Comparison of ENCODE assay signal across 27 cellular contexts in genomic region chr1:62327360-62328051, GRCh38. TPM values are rescaled to one million over a fixed set of nuclear protein-coding genes. Genes with fewer than 3 reads are reported as not detected.
DNase-seq lines count a peak whose midpoint lies in the region; ATAC-seq and TF ChIP-seq lines count a peak whose summit lies in the region.
"Had no signal": no experiment of that assay in that cellular context is flagged by ENCODE, and none has a peak within 500 bp of the region (broad histone marks: within the 10 kb centered on the region; RNA-seq: fewer than 3 reads in every experiment).

No MANE protein-coding gene starts in this region.

- DNase-seq in NCI-H748 (lab: John Stamatoyannopoulos, UW; ENCODE audit: unreplicated experiment), result peak; percentile 21
- no peak for DNase-seq in NCI-H748 treated with DMSO at 0.1 percent for 48 hours (lab: John Stamatoyannopoulos, UW)
- peak; percentile 82 for DNase-seq in endodermal cell
- DNase-seq in myocyte (ENCODE audit: low read depth), result peak; percentile 9
- DNase-seq in upper lobe of right lung, result no peak
- no peak for DNase-seq in endothelial cell (ENCODE audit: low spot score)
- no peak for DNase-seq in mesenteric fat pad (ENCODE audit: low spot score)
- DNase-seq: activated CD4-positive, alpha-beta T cell treated with anti-CD3 and anti-CD28 coated beads, Interleukin-2, amount 10 ng/mL, durations not matched to agents 7 days and 5 days; activated CD8-positive, alpha-beta memory T cell treated with anti-CD3 and anti-CD28 coated beads, Interleukin-2, amount 10 ng/mL, durations not matched to agents 7 days and 5 days; CD8-positive, alpha-beta T cell; effector CD4-positive, alpha-beta T cell; foreskin keratinocyte; GDM1; MV-4-11; naive thymus-derived CD8-positive, alpha-beta T cell; NCI-H1930; NCI-H226; Right ventricle myocardium superior; stimulated activated CD4-positive, alpha-beta T cell treated with anti-CD3 and anti-CD28 coated beads, Interleukin-2, amount 100 ng/mL, for 24 hours; T-helper 17 cell had no signal

- no peaks in the 10 kb centered on the region for H3K36me3 ChIP-seq in endodermal cell (ENCODE audit: control insufficient read depth, insufficient read depth, low read length)
- no peaks in the 10 kb centered on the region for H3K36me3 ChIP-seq in upper lobe of right lung

- H3K27me3 ChIP-seq in endodermal cell (ENCODE audit: control insufficient read depth, insufficient read depth, low read length, poor library complexity, severe bottlenecking), result no peaks in the 10 kb centered on the region
- no peaks in the 10 kb centered on the region for H3K27me3 ChIP-seq in upper lobe of right lung
- H3K27me3 ChIP-seq: foreskin keratinocyte had no signal

- no peak overlapping the region for H3K27ac ChIP-seq in endodermal cell (ENCODE audit: low read depth, low read length)
- H3K27ac ChIP-seq in upper lobe of right lung, result no peak overlapping the region
- H3K27ac ChIP-seq: 22Rv1, foreskin keratinocyte, skin epidermis had no signal

- peaks cover 6% of the 10 kb centered on the region for H3K9me3 Mint-ChIP-seq in endodermal cell
- H3K9me3 Mint-ChIP-seq in endothelial cell (ENCODE audit: unreplicated experiment), result no peaks in the 10 kb centered on the region
- H3K9me3 Mint-ChIP-seq: activated CD4-positive, alpha-beta T cell treated with anti-CD3 and anti-CD28 coated beads, Interleukin-2, amount 10 ng/mL, durations not matched to agents 7 days and 5 days; activated T-helper 17 cell treated with anti-CD3 and anti-CD28 coated beads, Interleukin-2, amount 50 U/mL, for 72 hours; CD8-positive, alpha-beta T cell; naive thymus-derived CD8-positive, alpha-beta T cell; stimulated activated memory B cell treated with anti-CD40 and anti-IgM and Interleukin-4, amounts not matched to agents 10 μg/mL and 1 μg/mL and 100 μg/mL, for 72 hours had no signal

- no peak for TF ChIP-seq CTCF in endodermal cell (conservative IDR thresholded peaks at IDR 0.05)
- no peak for TF ChIP-seq CTCF in upper lobe of right lung (IDR thresholded peaks at IDR 0.05)
- TF ChIP-seq CTCF in endothelial cell (IDR thresholded peaks at IDR 0.05; ENCODE audit: unreplicated experiment), result no peak

- 83 to 84% methylated on average over 11 to 22 of the region's 22 CpGs for WGBS in endodermal cell (ENCODE audit: insufficient coverage in 1 of 2, insufficient read length in 1 of 2), 2 experiments

- intact Hi-C loops in upper lobe of right lung (cut with DNase I), result no loop called here

- no peak overlapping the region for H3K9ac ChIP-seq in endodermal cell (ENCODE audit: extremely low read depth, low read length, poor library complexity, severe bottlenecking)

- H3K4me3 Mint-ChIP-seq in endodermal cell (peak overlapping the region; percentile 31), endothelial cell (ENCODE audit: unreplicated experiment) (no peak overlapping the region)
- H3K4me3 Mint-ChIP-seq: activated CD4-positive, alpha-beta T cell treated with anti-CD3 and anti-CD28 coated beads, Interleukin-2, amount 10 ng/mL, durations not matched to agents 7 days and 5 days; activated CD8-positive, alpha-beta memory T cell treated with anti-CD3 and anti-CD28 coated beads, Interleukin-2, amount 10 ng/mL, durations not matched to agents 7 days and 5 days; activated T-helper 17 cell treated with anti-CD3 and anti-CD28 coated beads, Interleukin-2, amount 50 U/mL, for 72 hours; CD8-positive, alpha-beta T cell; naive thymus-derived CD8-positive, alpha-beta T cell; stimulated activated memory B cell treated with anti-CD40 and anti-IgM and Interleukin-4, amounts not matched to agents 10 μg/mL and 1 μg/mL and 100 μg/mL, for 72 hours; T-helper 17 cell had no signal

- H3K4me1 ChIP-seq in endodermal cell (ENCODE audit: control insufficient read depth, insufficient read depth, low read length), result no peaks in the 10 kb centered on the region
- H3K4me1 ChIP-seq in upper lobe of right lung, result no peaks in the 10 kb centered on the region

- H3K27ac Mint-ChIP-seq in endodermal cell, result no peak overlapping the region
- no peak overlapping the region for H3K27ac Mint-ChIP-seq in endothelial cell (ENCODE audit: unreplicated experiment)
- H3K27ac Mint-ChIP-seq: activated CD4-positive, alpha-beta T cell treated with anti-CD3 and anti-CD28 coated beads, Interleukin-2, amount 10 ng/mL, durations not matched to agents 7 days and 5 days; activated CD8-positive, alpha-beta memory T cell treated with anti-CD3 and anti-CD28 coated beads, Interleukin-2, amount 10 ng/mL, durations not matched to agents 7 days and 5 days; activated naive CD4-positive, alpha-beta T cell treated with anti-CD3 and anti-CD28 coated beads, Interleukin-2, amount 50 U/mL, for 72 hours; activated T-helper 17 cell treated with anti-CD3 and anti-CD28 coated beads, Interleukin-2, amount 50 U/mL, for 72 hours; CD8-positive, alpha-beta T cell; stimulated activated memory B cell treated with anti-CD40 and anti-IgM and Interleukin-4, amounts not matched to agents 10 μg/mL and 1 μg/mL and 100 μg/mL, for 72 hours; T-helper 17 cell had no signal

- H3K9me3 ChIP-seq in endodermal cell (ENCODE audit: control insufficient read depth, low read length), result no peaks in the 10 kb centered on the region
- no peaks in the 10 kb centered on the region for H3K9me3 ChIP-seq in upper lobe of right lung

- H3K27me3 Mint-ChIP-seq in endodermal cell (ENCODE audit: insufficient read depth) (peaks cover 5% of the 10 kb centered on the region), endothelial cell (ENCODE audit: unreplicated experiment) (peaks cover 5% of the 10 kb centered on the region)
- H3K27me3 Mint-ChIP-seq: activated CD4-positive, alpha-beta T cell treated with anti-CD3 and anti-CD28 coated beads, Interleukin-2, amount 10 ng/mL, durations not matched to agents 7 days and 5 days had no signal

- no peaks in the 10 kb centered on the region for H3K36me3 Mint-ChIP-seq in endodermal cell (ENCODE audit: low read depth)
- no peaks in the 10 kb centered on the region for H3K36me3 Mint-ChIP-seq in endothelial cell (ENCODE audit: low read depth, unreplicated experiment)
- H3K36me3 Mint-ChIP-seq: activated CD8-positive, alpha-beta memory T cell treated with anti-CD3 and anti-CD28 coated beads, Interleukin-2, amount 10 ng/mL, durations not matched to agents 7 days and 5 days; activated naive CD4-positive, alpha-beta T cell treated with anti-CD3 and anti-CD28 coated beads, Interleukin-2, amount 50 U/mL, for 72 hours; CD8-positive, alpha-beta T cell; naive thymus-derived CD8-positive, alpha-beta T cell; stimulated activated memory B cell treated with anti-CD40 and anti-IgM and Interleukin-4, amounts not matched to agents 10 μg/mL and 1 μg/mL and 100 μg/mL, for 72 hours had no signal

- H3K4me1 Mint-ChIP-seq in endodermal cell (no peaks in the 10 kb centered on the region), endothelial cell (ENCODE audit: unreplicated experiment) (peaks cover 4% of the 10 kb centered on the region)
- H3K4me1 Mint-ChIP-seq: activated CD4-positive, alpha-beta T cell treated with anti-CD3 and anti-CD28 coated beads, Interleukin-2, amount 10 ng/mL, durations not matched to agents 7 days and 5 days; activated CD8-positive, alpha-beta memory T cell treated with anti-CD3 and anti-CD28 coated beads, Interleukin-2, amount 10 ng/mL, durations not matched to agents 7 days and 5 days; activated T-helper 17 cell treated with anti-CD3 and anti-CD28 coated beads, Interleukin-2, amount 50 U/mL, for 72 hours; stimulated activated memory B cell treated with anti-CD40 and anti-IgM and Interleukin-4, amounts not matched to agents 10 μg/mL and 1 μg/mL and 100 μg/mL, for 72 hours had no signal

- ATAC-seq in upper lobe of right lung, result peak; percentile 16
- no peak for ATAC-seq in GM19328 (IDR thresholded peaks at IDR 0.05; ENCODE audit: unreplicated experiment)
- ATAC-seq: activated CD8-positive, alpha-beta memory T cell treated with anti-CD3 and anti-CD28 coated beads, Interleukin-2, amount 10 ng/mL, durations not matched to agents 7 days and 5 days; activated naive CD4-positive, alpha-beta T cell treated with anti-CD3 and anti-CD28 coated beads, Interleukin-2, amount 50 U/mL, for 72 hours; activated T-helper 17 cell treated with anti-CD3 and anti-CD28 coated beads, Interleukin-2, amount 50 U/mL, for 72 hours; CD8-positive, alpha-beta T cell; foreskin keratinocyte; naive thymus-derived CD8-positive, alpha-beta T cell; stimulated activated memory B cell treated with anti-CD40 and anti-IgM and Interleukin-4, amounts not matched to agents 10 μg/mL and 1 μg/mL and 100 μg/mL, for 72 hours; T-helper 17 cell had no signal

- H3K4me3 ChIP-seq in endodermal cell (ENCODE audit: low read length) (no peak overlapping the region), upper lobe of right lung (no peak overlapping the region)
- H3K4me3 ChIP-seq: skin epidermis had no signal

RNA-seq across cellular contexts. Expression of gene KANK4, which starts 8.3 kb away (rescaled TPM):
- total RNA-seq in endodermal cell, result under 1 TPM; 0.46 to 0.70 TPM
- 4.6 TPM for polyA plus RNA-seq in endodermal cell (2013, experiment 1 of 2)
- polyA plus RNA-seq in endodermal cell (2013, experiment 2 of 2), result 4.9 TPM
- total RNA-seq in myocyte, result 0.21 and 0.78 TPM in 2 replicates
- polyA plus RNA-seq in myocyte (2012), result 0.26 TPM
- 6.4 TPM for total RNA-seq in upper lobe of right lung
- total RNA-seq in endothelial cell (ENCODE audit: unreplicated experiment), result 1.4 TPM
- total RNA-seq in mesenteric fat pad, result 2.7 TPM
- total RNA-seq: activated CD4-positive, alpha-beta T cell treated with anti-CD3 and anti-CD28 coated beads, Interleukin-2, amount 10 ng/mL, durations not matched to agents 7 days and 5 days; activated CD8-positive, alpha-beta memory T cell treated with anti-CD3 and anti-CD28 coated beads, Interleukin-2, amount 10 ng/mL, durations not matched to agents 7 days and 5 days; activated naive CD4-positive, alpha-beta T cell treated with anti-CD3 and anti-CD28 coated beads, Interleukin-2, amount 50 U/mL, for 72 hours; activated T-helper 17 cell treated with anti-CD3 and anti-CD28 coated beads, Interleukin-2, amount 50 U/mL, for 72 hours; CD8-positive, alpha-beta T cell; HT1080; naive thymus-derived CD8-positive, alpha-beta T cell; T-helper 17 cell had no signal
- polyA plus RNA-seq: naive thymus-derived CD8-positive, alpha-beta T cell had no signal

Comparison
In these comparisons a context has a peak if more than half of its experiments do, and no peak if none do; other contexts are left out.
1. DNase-seq: peak in NCI-H748 (single experiment), endodermal cell (single experiment) and myocyte (single experiment); none in NCI-H748 treated with DMSO at 0.1 percent for 48 hours (single experiment), upper lobe of right lung (single experiment), endothelial cell (single experiment) and mesenteric fat pad (single experiment).